ENCODE assay signal across 3 cellular contexts in the genomic region with DNA sequence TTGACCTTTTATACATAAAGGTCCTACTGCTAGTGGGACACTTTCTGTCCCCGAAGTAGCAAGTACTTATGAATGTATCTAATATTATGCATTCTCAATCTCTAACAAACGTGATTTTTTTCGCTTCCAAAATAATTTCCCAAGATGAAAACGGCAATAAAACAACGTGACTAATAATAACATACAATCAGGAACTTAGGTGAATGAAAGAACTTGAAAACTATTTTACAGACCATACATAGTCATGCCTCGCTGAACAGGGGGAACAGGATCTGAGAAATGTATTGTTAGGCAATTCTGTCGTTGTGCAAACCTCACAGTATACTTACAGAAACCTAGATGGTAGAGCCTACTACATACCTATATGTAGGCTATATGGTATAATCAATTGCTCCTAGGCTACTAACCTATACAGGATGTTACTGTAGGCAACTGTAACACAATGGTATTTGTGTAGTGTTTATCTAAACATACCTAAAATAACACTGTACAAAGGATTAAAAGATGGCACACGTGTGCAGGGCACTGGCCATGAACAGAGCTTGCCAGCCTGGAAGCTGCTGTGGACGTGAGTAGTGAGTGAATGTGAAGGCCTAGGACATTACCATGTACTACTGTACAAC.
TF ChIP-seq lines count a peak whose summit lies in the region.

No MANE protein-coding gene starts in this region.

TF ChIP-seq in HCT116, 20 proteins besides CTCF, POLR2A, EP300 and RAD21:
- no peak for TF ChIP-seq SRF (IDR thresholded peaks at IDR 0.05; ENCODE audit: low read depth)
- peak; percentile 31; the same call in 1 of the 2 replicates for TF ChIP-seq POLR2AphosphoS5 (IDR thresholded peaks at IDR 0.05; ENCODE audit: low read depth, low read length)

TF ChIP-seq in SK-N-SH treated with all-trans-retinoic acid at 6 μM for 48 hours, 23 proteins besides CTCF, POLR2A, EP300 and RAD21:
- TF ChIP-seq ARNTL (CRISPR knock-in tag; IDR thresholded peaks at IDR 0.05; ENCODE audit: borderline replicate concordance, low read depth) (no peak), SNAI2 (CRISPR knock-in tag; IDR thresholded peaks at IDR 0.05) (no peak), ZNF8 (CRISPR knock-in tag; IDR thresholded peaks at IDR 0.05) (no peak), PPARA (CRISPR knock-in tag; IDR thresholded peaks at IDR 0.05; ENCODE audit: borderline replicate concordance) (no peak)
- TF ChIP-seq, protein P1, sequence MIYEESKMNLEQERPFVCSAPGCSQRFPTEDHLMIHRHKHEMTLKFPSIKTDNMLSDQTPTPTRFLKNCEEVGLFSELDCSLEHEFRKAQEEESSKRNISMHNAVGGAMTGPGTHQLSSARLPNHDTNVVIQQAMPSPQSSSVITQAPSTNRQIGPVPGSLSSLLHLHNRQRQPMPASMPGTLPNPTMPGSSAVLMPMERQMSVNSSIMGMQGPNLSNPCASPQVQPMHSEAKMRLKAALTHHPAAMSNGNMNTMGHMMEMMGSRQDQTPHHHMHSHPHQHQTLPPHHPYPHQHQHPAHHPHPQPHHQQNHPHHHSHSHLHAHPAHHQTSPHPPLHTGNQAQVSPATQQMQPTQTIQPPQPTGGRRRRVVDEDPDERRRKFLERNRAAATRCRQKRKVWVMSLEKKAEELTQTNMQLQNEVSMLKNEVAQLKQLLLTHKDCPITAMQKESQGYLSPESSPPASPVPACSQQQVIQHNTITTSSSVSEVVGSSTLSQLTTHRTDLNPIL (CRISPR knock-in tag; IDR thresholded peaks at IDR 0.05; ENCODE audit: low read depth), result no peak
TF ChIP-seq in SK-N-SH treated with all-trans-retinoic acid at 6 μM for 48 hours: peak in this region for 0.

TF ChIP-seq in endothelial cell of umbilical vein, 7 proteins besides CTCF, POLR2A, EP300 and RAD21:
- no peak for TF ChIP-seq MYC (IDR thresholded peaks at IDR 0.05; ENCODE audit: low read depth, low read length)
- no peak for TF ChIP-seq GATA2 (IDR thresholded peaks at IDR 0.05; ENCODE audit: insufficient read depth, insufficient read length, low read depth, low read length)
- no peak for TF ChIP-seq FOS (IDR thresholded peaks at IDR 0.05; ENCODE audit: borderline replicate concordance, insufficient read depth, low read length)
- TF ChIP-seq, protein P2, sequence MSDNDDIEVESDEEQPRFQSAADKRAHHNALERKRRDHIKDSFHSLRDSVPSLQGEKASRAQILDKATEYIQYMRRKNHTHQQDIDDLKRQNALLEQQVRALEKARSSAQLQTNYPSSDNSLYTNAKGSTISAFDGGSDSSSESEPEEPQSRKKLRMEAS (IDR thresholded peaks at IDR 0.05; ENCODE audit: insufficient read depth, insufficient read length), result no peak
- no peak for TF ChIP-seq POLR2AphosphoS5 (IDR thresholded peaks at IDR 0.05; ENCODE audit: insufficient read depth, low read depth, low read length)
- no peak for TF ChIP-seq JUN (IDR thresholded peaks at IDR 0.05; ENCODE audit: borderline replicate concordance, insufficient read depth, insufficient read length, low read depth)
- no peak for TF ChIP-seq EZH2 (IDR thresholded peaks at IDR 0.05; ENCODE audit: borderline replicate concordance, low read depth, low read length, severe bottlenecking)
